In genomic region chr17:28726912-28727726, GRCh38 we compare ENCODE assay signal across 8 cellular contexts. TPM values are rescaled to one million over a fixed set of nuclear protein-coding genes. Genes with fewer than 3 reads are reported as not detected.
DNase-seq lines count a peak whose midpoint lies in the region; ATAC-seq, FAIRE-seq and TF ChIP-seq lines count a peak whose summit lies in the region.

No MANE protein-coding gene starts in this region.

- H3K23me2 ChIP-seq in H1 (ENCODE audit: low read depth, low read length) = peaks cover 13% of the 10 kb centered on the region; the same call in 1 of the 2 replicates

- H2BK5ac ChIP-seq in H1 (ENCODE audit: low read depth, low read length) = peak overlapping the region; percentile 96

- no peaks in the 10 kb centered on the region for H3K27me3 ChIP-seq in H1 (replicated peaks in 1 of 4; ENCODE audit: control insufficient read depth in 3 of 4, extremely low read depth in 1 of 4, insufficient read depth in 3 of 4, low read length in 3 of 4)

- peak overlapping the region; percentile 99 for H2BK120ac ChIP-seq in H1 (replicated peaks; ENCODE audit: low read depth, low read length)

- TF ChIP-seq EP300 in H1 (IDR thresholded peaks at IDR 0.05; ENCODE audit: borderline replicate concordance in 1 of 2, low read depth in 2 of 2, low read length in 2 of 2) = peak in 1 of 2 experiments; percentile 70; a peak in 1 of 3 replicates

- peak overlapping the region; percentile 87 for H4K5ac ChIP-seq in H1 (ENCODE audit: insufficient read length, low read depth, low read length)

- POLR2A ChIA-PET in H1 (lab: Charles Lee; ENCODE audit: partially characterized antibody) = interaction anchor here (0.6 to 17.6 kb wide), 35 partner anchors 8 to 241 kb away, joined by 3 to 813 read pairs (median 4); partner anchors contain the start of genes BLTP2, DHRS13, FAM222B and FLOT2

- H4K8ac ChIP-seq in H1 (ENCODE audit: extremely low read depth, insufficient read depth, low read length) = peak overlapping the region; percentile 97

- 1% methylated on average over 34 of the region's 41 CpGs; no CpG with 5 or more reads in 1 of the 2 experiments for WGBS in H1 (ENCODE audit: extremely low coverage in 1 of 2, insufficient coverage in 1 of 2, insufficient read length in 1 of 2, insufficient replicate concordance in 2 of 2, low coverage in 1 of 2, low lambda C conversion rate in 2 of 2, missing lambda C conversion rate in 1 of 2), 2 experiments

- ATAC-seq in GM19467 (IDR thresholded peaks at IDR 0.05; ENCODE audit: unreplicated experiment) = peak; percentile 43
- peak; percentile 51 for ATAC-seq in activated CD8-positive, alpha-beta memory T cell treated with anti-CD3 and anti-CD28 coated beads, Interleukin-2, amount 10 ng/mL, durations not matched to agents 7 days and 5 days

- H4K91ac ChIP-seq in H1 (replicated peaks; ENCODE audit: insufficient read length, low read length) = peak overlapping the region; percentile 97

- H3K9ac ChIP-seq in H1 (replicated peaks in 1 of 4; ENCODE audit: extremely low read depth in 1 of 4, low read depth in 3 of 4, low read length in 3 of 4) = peak overlapping the region; percentile 82 to 89 (median 85)

- peaks cover 6 to 11% of the 10 kb centered on the region in 2 experiments for H4K20me1 ChIP-seq in H1 (replicated peaks in 1 of 2; ENCODE audit: control insufficient read depth in 1 of 2, insufficient read depth in 2 of 2, low read length in 2 of 2)

- peak overlapping the region; percentile 91 for H3K4me3 Mint-ChIP-seq in activated CD8-positive, alpha-beta memory T cell treated with anti-CD3 and anti-CD28 coated beads, Interleukin-2, amount 10 ng/mL, durations not matched to agents 7 days and 5 days

- TF ChIP-seq CTCF in H1 (IDR thresholded peaks at IDR 0.05; ENCODE audit: control extremely low read depth in 1 of 3, insufficient read depth in 1 of 3, low read depth in 1 of 3, low read length in 3 of 3) = peak; percentile 98 to 99 (median 99)

- no peaks in the 10 kb centered on the region for H3K27me3 Mint-ChIP-seq in activated CD8-positive, alpha-beta memory T cell treated with anti-CD3 and anti-CD28 coated beads, Interleukin-2, amount 10 ng/mL, durations not matched to agents 7 days and 5 days

- peaks cover 29% of the 10 kb centered on the region for H3K36me3 Mint-ChIP-seq in activated CD8-positive, alpha-beta memory T cell treated with anti-CD3 and anti-CD28 coated beads, Interleukin-2, amount 10 ng/mL, durations not matched to agents 7 days and 5 days

- peak overlapping the region; percentile 98 for H3K18ac ChIP-seq in H1 (ENCODE audit: extremely low read depth, low read length)

- CTCF ChIA-PET in activated CD8-positive, alpha-beta memory T cell treated with anti-CD3 and anti-CD28 coated beads, Interleukin-2, amount 10 ng/mL, durations not matched to agents 7 days and 5 days (lab: Charles Lee) = interaction anchor here (0.7 to 12.9 kb wide), 63 partner anchors 8 to 418 kb away, joined by 3 to 591 read pairs (median 5); partner anchors contain the start of genes BLTP2, DHRS13, FAM222B and FLOT2
- CTCF ChIA-PET in H1 (lab: Charles Lee; ENCODE audit: partially characterized antibody) = interaction anchor here (0.5 to 16.9 kb wide), 50 partner anchors 7 to 389 kb away, joined by 3 to 316 read pairs (median 4); partner anchors contain the start of genes DHRS13, FAM222B, FLOT2 and PROCA1

- H3K79me2 ChIP-seq in H1 (ENCODE audit: control insufficient read depth in 1 of 2, insufficient read depth in 2 of 2, low read length in 2 of 2) = peaks cover 0 to 19% of the 10 kb centered on the region in 2 experiments; a peak in 2 of 4 replicates

- H3K27ac Mint-ChIP-seq in activated CD8-positive, alpha-beta memory T cell treated with anti-CD3 and anti-CD28 coated beads, Interleukin-2, amount 10 ng/mL, durations not matched to agents 7 days and 5 days = peak overlapping the region; percentile 94

- H2AFZ ChIP-seq in H1 (ENCODE audit: low read length) = no peak overlapping the region

- H2AK5ac ChIP-seq in H1 (ENCODE audit: low read depth, low read length) = peak overlapping the region; percentile 77; the same call in 1 of the 2 replicates

- peak overlapping the region; percentile 86 for H3K56ac ChIP-seq in H1 (replicated peaks; ENCODE audit: insufficient read length, low read depth, low read length)

- no peaks in the 10 kb centered on the region for H3K79me1 ChIP-seq in H1 (ENCODE audit: low read depth, low read length)

- no peak overlapping the region for H3K23ac ChIP-seq in H1 (ENCODE audit: insufficient read length)

- no peaks in the 10 kb centered on the region for H3K9me3 Mint-ChIP-seq in activated CD8-positive, alpha-beta memory T cell treated with anti-CD3 and anti-CD28 coated beads, Interleukin-2, amount 10 ng/mL, durations not matched to agents 7 days and 5 days (ENCODE audit: low read depth)

- H3K14ac ChIP-seq in H1 (ENCODE audit: insufficient read length) = no peak overlapping the region

- peaks cover 45% of the 10 kb centered on the region for H3K4me1 Mint-ChIP-seq in activated CD8-positive, alpha-beta memory T cell treated with anti-CD3 and anti-CD28 coated beads, Interleukin-2, amount 10 ng/mL, durations not matched to agents 7 days and 5 days

- peaks cover 0 to 9% (median 3%) of the 10 kb centered on the region in 4 experiments; a peak in 5 of 7 replicates for H3K4me1 ChIP-seq in H1 (replicated peaks in 1 of 4; ENCODE audit: control insufficient read depth in 3 of 4, insufficient read depth in 4 of 4, low read length in 3 of 4)

- no peaks in the 10 kb centered on the region for H3K9me3 ChIP-seq in H1 (ENCODE audit: insufficient read depth in 2 of 2, low read depth in 1 of 2, low read length in 1 of 2)

- peak; percentile 94 for DNase-seq in CMK (ENCODE audit: low read depth)
- DNase-seq in HT1080 (ENCODE audit: low read depth) = peak; percentile 95
- peak; percentile 92 to 93 for DNase-seq in NOMO-1 (lab: John Stamatoyannopoulos, UW; ENCODE audit: unreplicated experiment in 2 of 2)
- peak; percentile 96 for DNase-seq in activated CD8-positive, alpha-beta memory T cell treated with anti-CD3 and anti-CD28 coated beads, Interleukin-2, amount 10 ng/mL, durations not matched to agents 7 days and 5 days
- peak; percentile 93 to 98 for DNase-seq in H1 (ENCODE audit: low read depth in 1 of 2, low spot score in 2 of 2)
- DNase-seq in mesenteric fat pad (ENCODE audit: low spot score) = peak; percentile 98
- DNase-seq in stimulated activated CD8-positive, alpha-beta memory T cell treated with anti-CD3 and anti-CD28 coated beads, Interleukin-15, amount 100 ng/mL, for 24 hours (ENCODE audit: low read depth) = peak; percentile 68

- H2BK15ac ChIP-seq in H1 (ENCODE audit: low read length) = peak overlapping the region; percentile 95

- peak in 1 of 2 experiments; percentile 69; a peak in 2 of 3 replicates for TF ChIP-seq POLR2A in H1 (IDR thresholded peaks at IDR 0.05; ENCODE audit: control extremely low read depth in 1 of 2, low read depth in 2 of 2, low read length in 2 of 2)

- H3K4me3 ChIP-seq in H1 (ENCODE audit: extremely low read depth in 1 of 4, insufficient read depth in 2 of 4, low read depth in 3 of 4, low read length in 4 of 4) = peak overlapping the region; percentile 81 to 97 (median 89)

- H2BK20ac ChIP-seq in H1 (ENCODE audit: low read length) = 0 out of 2 replicates have a peak overlapping the region, but pooled peaks have one; percentile 72

- peak overlapping the region; percentile 88 for H3K27ac ChIP-seq in H1 (ENCODE audit: low read depth, low read length)

- peak overlapping the region; percentile 70 to 99 for H3K4me2 ChIP-seq in H1 (ENCODE audit: insufficient read depth in 1 of 2, low read depth in 2 of 2, low read length in 2 of 2)

- H3K36me3 ChIP-seq in H1 (ENCODE audit: control insufficient read depth in 2 of 4, insufficient read depth in 4 of 4, low read length in 3 of 4) = peaks cover 15 to 31% (median 27%) of the 10 kb centered on the region in 4 experiments

- TF ChIP-seq RAD21 in H1 (IDR thresholded peaks at IDR 0.05 in 1 of 2, conservative IDR thresholded peaks at IDR 0.05 in 1 of 2; ENCODE audit: low read depth in 2 of 2, low read length in 2 of 2) = peak; percentile 98 to 99

- peak overlapping the region; percentile 96 for H2BK12ac ChIP-seq in H1 (ENCODE audit: low read depth, low read length)

- peak overlapping the region; percentile 99 for H3K4ac ChIP-seq in H1 (replicated peaks; ENCODE audit: insufficient read length, low read depth, low read length)

- FAIRE-seq in H1 (lab: Jason Lieb, UNC) = no peak

RNA-seq across cellular contexts. Expression of gene TLCD1, which starts 1.1 kb away (rescaled TPM):
- total RNA-seq in HT1080 (2014; rRNA removed; shearing (Covaris generic)) = 28.8 and 29.9 TPM in 2 replicates
- 26.7 and 33.6 TPM in 2 replicates for polyA plus RNA-seq in HT1080 (2015; cell fraction: cytosol; rRNA removed)
- polyA plus RNA-seq in HT1080 (2015; cell fraction: nucleus; rRNA removed) = 8.7 and 10.0 TPM in 2 replicates
- 1 to 10 TPM; 3.2 to 5.6 TPM for total RNA-seq in activated CD8-positive, alpha-beta memory T cell treated with anti-CD3 and anti-CD28 coated beads, Interleukin-2, amount 10 ng/mL, durations not matched to agents 7 days and 5 days
- 40.7 and 45.3 TPM in 2 replicates for total RNA-seq in H1 (2021; fragmentation: NEBNext Ultra II Directional; extraction: Animal tissue kit (Norgen Biotek cat#: 25700))
- polyA plus RNA-seq in H1 (2011; rRNA removed) = 101 and 128 TPM in 2 replicates
- polyA plus RNA-seq in H1 (2011; cell fraction: cytosol; rRNA removed) = 68.5 TPM
- polyA plus RNA-seq in H1 (2011; cell fraction: nucleus; rRNA removed) = 49.5 TPM
- polyA plus RNA-seq in H1 (2012, experiment 1 of 2) = 52.1 to 60.3 TPM (median 56.3 TPM) in 4 replicates
- 75.5 TPM for polyA plus RNA-seq in H1 (2012, experiment 2 of 2)
- polyA plus RNA-seq in H1 (2013, experiment 1 of 2) = 78.2 TPM
- polyA plus RNA-seq in H1 (2013, experiment 2 of 2) = 86.3 TPM
- 56.0 and 64.2 TPM in 2 replicates for polyA minus RNA-seq in H1 (2011; rRNA and poly(A)+ RNA removed)
- 19.7 TPM for polyA minus RNA-seq in H1 (2011; cell fraction: cytosol; rRNA and poly(A)+ RNA removed)
- polyA minus RNA-seq in H1 (2011; cell fraction: nucleus; rRNA and poly(A)+ RNA removed) = 40.5 TPM
- 3.4 TPM for total RNA-seq in mesenteric fat pad

RNA-seq across cellular contexts. Expression of gene NEK8, which starts 1.5 kb away (rescaled TPM):
- total RNA-seq in HT1080 (2014; rRNA removed; shearing (Covaris generic)) = 3.2 and 4.5 TPM in 2 replicates
- polyA plus RNA-seq in HT1080 (2015; cell fraction: cytosol; rRNA removed) = 2.0 and 2.3 TPM in 2 replicates
- 7.7 and 8.1 TPM in 2 replicates for polyA plus RNA-seq in HT1080 (2015; cell fraction: nucleus; rRNA removed)
- 1 to 10 TPM; 3.6 to 5.1 TPM for total RNA-seq in activated CD8-positive, alpha-beta memory T cell treated with anti-CD3 and anti-CD28 coated beads, Interleukin-2, amount 10 ng/mL, durations not matched to agents 7 days and 5 days
- total RNA-seq in H1 (2021; fragmentation: NEBNext Ultra II Directional; extraction: Animal tissue kit (Norgen Biotek cat#: 25700)) = 14.9 and 16.8 TPM in 2 replicates
- polyA plus RNA-seq in H1 (2011; rRNA removed) = 23.3 and 23.4 TPM in 2 replicates
- 30.0 TPM for polyA plus RNA-seq in H1 (2011; cell fraction: cytosol; rRNA removed)
- 57.5 TPM for polyA plus RNA-seq in H1 (2011; cell fraction: nucleus; rRNA removed)
- 19.9 to 22.9 TPM (median 20.6 TPM) in 4 replicates for polyA plus RNA-seq in H1 (2012, experiment 1 of 2)
- polyA plus RNA-seq in H1 (2012, experiment 2 of 2) = 12.2 TPM
- polyA plus RNA-seq in H1 (2013, experiment 1 of 2) = 12.7 TPM
- 10.6 TPM for polyA plus RNA-seq in H1 (2013, experiment 2 of 2)
- 57.7 and 64.5 TPM in 2 replicates for polyA minus RNA-seq in H1 (2011; rRNA and poly(A)+ RNA removed)
- 11.2 TPM for polyA minus RNA-seq in H1 (2011; cell fraction: cytosol; rRNA and poly(A)+ RNA removed)
- polyA minus RNA-seq in H1 (2011; cell fraction: nucleus; rRNA and poly(A)+ RNA removed) = 46.1 TPM
- 2.3 TPM for total RNA-seq in mesenteric fat pad

RNA-seq across cellular contexts. Expression of gene RPL23A, which starts 7.3 kb away (rescaled TPM):
- 1,148 and 1,282 TPM in 2 replicates for total RNA-seq in HT1080 (2014; rRNA removed; shearing (Covaris generic))
- polyA plus RNA-seq in HT1080 (2015; cell fraction: cytosol; rRNA removed) = 724 and 1,100 TPM in 2 replicates
- 303 and 340 TPM in 2 replicates for polyA plus RNA-seq in HT1080 (2015; cell fraction: nucleus; rRNA removed)
- 1,000 to 10,000 TPM; 1,823 to 1,960 TPM for total RNA-seq in activated CD8-positive, alpha-beta memory T cell treated with anti-CD3 and anti-CD28 coated beads, Interleukin-2, amount 10 ng/mL, durations not matched to agents 7 days and 5 days
- 2,145 and 2,163 TPM in 2 replicates for total RNA-seq in H1 (2021; fragmentation: NEBNext Ultra II Directional; extraction: Animal tissue kit (Norgen Biotek cat#: 25700))
- 884 and 1,227 TPM in 2 replicates for polyA plus RNA-seq in H1 (2011; rRNA removed)
- polyA plus RNA-seq in H1 (2011; cell fraction: cytosol; rRNA removed) = 1,258 TPM
- polyA plus RNA-seq in H1 (2011; cell fraction: nucleus; rRNA removed) = 306 TPM
- 2,135 to 2,354 TPM (median 2,206 TPM) in 4 replicates for polyA plus RNA-seq in H1 (2012, experiment 1 of 2)
- polyA plus RNA-seq in H1 (2012, experiment 2 of 2) = 1,447 TPM
- polyA plus RNA-seq in H1 (2013, experiment 1 of 2) = 3,898 TPM
- 3,934 TPM for polyA plus RNA-seq in H1 (2013, experiment 2 of 2)
- 698 and 961 TPM in 2 replicates for polyA minus RNA-seq in H1 (2011; rRNA and poly(A)+ RNA removed)
- polyA minus RNA-seq in H1 (2011; cell fraction: cytosol; rRNA and poly(A)+ RNA removed) = 469 TPM
- 493 TPM for polyA minus RNA-seq in H1 (2011; cell fraction: nucleus; rRNA and poly(A)+ RNA removed)
- total RNA-seq in mesenteric fat pad = 1,078 TPM

RNA-seq across cellular contexts. Expression of gene RAB34, which starts 9.5 kb away (rescaled TPM):
- 134 and 141 TPM in 2 replicates for total RNA-seq in HT1080 (2014; rRNA removed; shearing (Covaris generic))
- polyA plus RNA-seq in HT1080 (2015; cell fraction: cytosol; rRNA removed) = 101 and 118 TPM in 2 replicates
- 99.2 and 100 TPM in 2 replicates for polyA plus RNA-seq in HT1080 (2015; cell fraction: nucleus; rRNA removed)
- total RNA-seq in activated CD8-positive, alpha-beta memory T cell treated with anti-CD3 and anti-CD28 coated beads, Interleukin-2, amount 10 ng/mL, durations not matched to agents 7 days and 5 days = 1 to 10 TPM; 5.6 to 8.3 TPM
- total RNA-seq in H1 (2021; fragmentation: NEBNext Ultra II Directional; extraction: Animal tissue kit (Norgen Biotek cat#: 25700)) = 236 and 237 TPM in 2 replicates
- 305 and 317 TPM in 2 replicates for polyA plus RNA-seq in H1 (2011; rRNA removed)
- 271 TPM for polyA plus RNA-seq in H1 (2011; cell fraction: cytosol; rRNA removed)
- 400 TPM for polyA plus RNA-seq in H1 (2011; cell fraction: nucleus; rRNA removed)
- polyA plus RNA-seq in H1 (2012, experiment 1 of 2) = 251 to 292 TPM (median 264 TPM) in 4 replicates
- 494 TPM for polyA plus RNA-seq in H1 (2012, experiment 2 of 2)
- polyA plus RNA-seq in H1 (2013, experiment 1 of 2) = 193 TPM
- polyA plus RNA-seq in H1 (2013, experiment 2 of 2) = 187 TPM
- 277 and 302 TPM in 2 replicates for polyA minus RNA-seq in H1 (2011; rRNA and poly(A)+ RNA removed)
- polyA minus RNA-seq in H1 (2011; cell fraction: cytosol; rRNA and poly(A)+ RNA removed) = 114 TPM
- polyA minus RNA-seq in H1 (2011; cell fraction: nucleus; rRNA and poly(A)+ RNA removed) = 81.9 TPM
- 43.3 TPM for total RNA-seq in mesenteric fat pad

RNA-seq across cellular contexts. Expression of gene PROCA1, which starts 15.4 kb away (rescaled TPM):
- 0.80 and 1.3 TPM in 2 replicates for total RNA-seq in HT1080 (2014; rRNA removed; shearing (Covaris generic))
- polyA plus RNA-seq in HT1080 (2015; cell fraction: cytosol; rRNA removed) = 0.87 and 2.6 TPM in 2 replicates
- polyA plus RNA-seq in HT1080 (2015; cell fraction: nucleus; rRNA removed) = 6.4 and 10.7 TPM in 2 replicates
- total RNA-seq in activated CD8-positive, alpha-beta memory T cell treated with anti-CD3 and anti-CD28 coated beads, Interleukin-2, amount 10 ng/mL, durations not matched to agents 7 days and 5 days = 1 to 10 TPM; 6.1 to 9.0 TPM
- total RNA-seq in H1 (2021; fragmentation: NEBNext Ultra II Directional; extraction: Animal tissue kit (Norgen Biotek cat#: 25700)) = 17.8 and 21.2 TPM in 2 replicates
- polyA plus RNA-seq in H1 (2011; rRNA removed) = 26.3 and 42.3 TPM in 2 replicates
- 47.1 TPM for polyA plus RNA-seq in H1 (2011; cell fraction: cytosol; rRNA removed)
- 78.8 TPM for polyA plus RNA-seq in H1 (2011; cell fraction: nucleus; rRNA removed)
- polyA plus RNA-seq in H1 (2012, experiment 1 of 2) = 21.7 to 36.5 TPM (median 29.5 TPM) in 4 replicates
- polyA plus RNA-seq in H1 (2012, experiment 2 of 2) = 9.9 TPM
- polyA plus RNA-seq in H1 (2013, experiment 1 of 2) = 33.5 TPM
- polyA plus RNA-seq in H1 (2013, experiment 2 of 2) = 30.2 TPM
- 8.5 and 15.4 TPM in 2 replicates for polyA minus RNA-seq in H1 (2011; rRNA and poly(A)+ RNA removed)
- polyA minus RNA-seq in H1 (2011; cell fraction: cytosol; rRNA and poly(A)+ RNA removed) = 7.4 TPM
- polyA minus RNA-seq in H1 (2011; cell fraction: nucleus; rRNA and poly(A)+ RNA removed) = 19.6 TPM
- total RNA-seq in mesenteric fat pad = 1.3 TPM

Comparison
In these comparisons a context has a peak if more than half of its experiments do, and no peak if none do; other contexts are left out.
1. Peak in every context shown above with its lines: DNase-seq, ATAC-seq, H3K4me3 ChIP-seq and H3K27ac ChIP-seq.